In the genomic region with DNA sequence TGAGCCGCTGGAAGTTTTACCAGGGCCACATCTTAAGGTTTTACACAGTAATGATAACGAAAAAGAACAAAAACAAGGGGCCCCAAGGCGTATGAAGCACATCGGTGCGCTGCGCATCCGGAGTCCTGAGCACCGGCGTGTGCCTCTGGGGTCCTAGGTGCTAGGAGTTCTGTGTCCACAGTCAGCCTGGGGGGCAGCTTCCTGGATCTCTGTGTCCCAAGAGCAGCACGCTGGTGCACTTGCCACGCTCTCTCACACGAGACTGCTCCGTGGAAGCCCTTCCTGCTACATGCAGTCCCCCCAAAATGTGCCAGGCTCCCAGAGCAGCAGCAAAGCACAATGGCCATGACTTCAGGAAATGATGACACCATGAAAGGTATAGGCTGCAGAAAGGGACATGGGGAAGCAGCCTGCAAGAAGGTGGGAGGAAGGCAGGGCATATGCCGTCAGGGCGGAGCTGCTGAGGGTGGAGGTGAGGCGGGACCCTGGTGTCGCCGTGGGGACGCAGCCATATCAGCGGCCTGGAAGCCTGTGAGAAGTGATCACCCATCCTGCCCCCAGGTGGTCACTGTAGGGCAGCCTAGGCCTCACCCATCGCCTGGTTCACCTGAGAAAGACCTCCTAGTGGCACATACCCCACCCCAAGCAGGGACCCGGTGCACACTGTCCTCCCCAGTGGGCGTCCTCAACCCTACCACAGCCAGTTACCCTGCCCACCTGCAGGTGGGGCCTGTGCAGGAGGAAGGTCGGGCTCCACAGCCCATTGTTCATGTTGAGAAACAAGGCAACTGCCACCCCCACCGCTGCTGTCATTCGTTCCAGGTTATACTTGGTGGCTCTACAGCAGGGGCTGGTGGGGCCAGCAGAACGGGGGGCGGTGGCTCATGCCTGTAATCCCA, we compare ENCODE assay signal across 20 cellular contexts. TPM values are rescaled to one million over a fixed set of nuclear protein-coding genes. Genes with fewer than 3 reads are reported as not detected.
DNase-seq lines count a peak whose midpoint lies in the region; ATAC-seq and TF ChIP-seq lines count a peak whose summit lies in the region.
"Had no signal": no experiment of that assay in that cellular context is flagged by ENCODE, and none has a peak within 500 bp of the region (broad histone marks: within the 10 kb centered on the region; RNA-seq: fewer than 3 reads in every experiment).

No MANE protein-coding gene starts in this region.

- H3K4me3 Mint-ChIP-seq in CD4-positive, alpha-beta T cell: no peak overlapping the region
- H3K4me3 Mint-ChIP-seq in central memory CD8-positive, alpha-beta T cell: no peak overlapping the region
- H3K4me3 Mint-ChIP-seq in neural progenitor cell: no peak overlapping the region
- no peak overlapping the region for H3K4me3 Mint-ChIP-seq in activated T-cell treated with anti-CD3 and anti-CD28 coated beads, Interleukin-2, amount 50 U/mL, for 72 hours
- H3K4me3 Mint-ChIP-seq: activated CD8-positive, alpha-beta memory T cell treated with anti-CD3 and anti-CD28 coated beads, Interleukin-2, amount 10 ng/mL, durations not matched to agents 7 days and 5 days; activated naive CD4-positive, alpha-beta T cell treated with anti-CD3 and anti-CD28 coated beads, Interleukin-2, amount 50 U/mL, for 24 hours had no signal

- POLR2A ChIA-PET in CD4-positive, alpha-beta T cell (lab: Charles Lee): no interaction called here

- H3K9me3 Mint-ChIP-seq in CD4-positive, alpha-beta T cell: no peaks in the 10 kb centered on the region
- H3K9me3 Mint-ChIP-seq in central memory CD8-positive, alpha-beta T cell: peaks cover 5% of the 10 kb centered on the region
- H3K9me3 Mint-ChIP-seq in neural progenitor cell: peaks cover 9% of the 10 kb centered on the region
- H3K9me3 Mint-ChIP-seq in activated T-cell treated with anti-CD3 and anti-CD28 coated beads, Interleukin-2, amount 50 U/mL, for 72 hours: peaks cover 7 to 11% of the 10 kb centered on the region in 2 donors
- H3K9me3 Mint-ChIP-seq: activated naive CD4-positive, alpha-beta T cell treated with anti-CD3 and anti-CD28 coated beads, Interleukin-2, amount 50 U/mL, for 24 hours had no signal

- peaks cover 35% of the 10 kb centered on the region for H3K36me3 ChIP-seq in H7 (replicated peaks; ENCODE audit: control insufficient read depth, insufficient read depth, low read length)
- no peaks in the 10 kb centered on the region for H3K36me3 ChIP-seq in neural progenitor cell
- H3K36me3 ChIP-seq: ovary had no signal

- H3K27ac Mint-ChIP-seq in CD4-positive, alpha-beta T cell: no peak overlapping the region
- H3K27ac Mint-ChIP-seq in central memory CD8-positive, alpha-beta T cell (ENCODE audit: low read depth): peak overlapping the region; percentile 86
- H3K27ac Mint-ChIP-seq in neural progenitor cell: peak overlapping the region; percentile 33
- no peak overlapping the region for H3K27ac Mint-ChIP-seq in activated T-cell treated with anti-CD3 and anti-CD28 coated beads, Interleukin-2, amount 50 U/mL, for 72 hours
- H3K27ac Mint-ChIP-seq: activated CD8-positive, alpha-beta memory T cell treated with anti-CD3 and anti-CD28 coated beads, Interleukin-2, amount 10 ng/mL, durations not matched to agents 7 days and 5 days; activated naive CD4-positive, alpha-beta T cell treated with anti-CD3 and anti-CD28 coated beads, Interleukin-2, amount 50 U/mL, for 24 hours had no signal

- peak; percentile 11 for TF ChIP-seq CTCF in CD4-positive, alpha-beta T cell (IDR thresholded peaks at IDR 0.05)
- TF ChIP-seq CTCF in neural progenitor cell (IDR thresholded peaks at IDR 0.05): no peak

- H3K36me3 Mint-ChIP-seq in CD4-positive, alpha-beta T cell (ENCODE audit: low read depth): peaks cover 36% of the 10 kb centered on the region
- peaks cover 51% of the 10 kb centered on the region for H3K36me3 Mint-ChIP-seq in central memory CD8-positive, alpha-beta T cell (ENCODE audit: insufficient read depth)
- peaks cover 30% of the 10 kb centered on the region for H3K36me3 Mint-ChIP-seq in neural progenitor cell
- H3K36me3 Mint-ChIP-seq in activated T-cell treated with anti-CD3 and anti-CD28 coated beads, Interleukin-2, amount 50 U/mL, for 72 hours (ENCODE audit: insufficient read depth in 2 of 2): peaks cover 14 to 18% of the 10 kb centered on the region in 2 donors

- H3K4me2 ChIP-seq in neural progenitor cell: no peak overlapping the region

- H3K4me3 ChIP-seq in H7 (ENCODE audit: insufficient read depth, low read depth, low read length): no peak overlapping the region
- no peak overlapping the region for H3K4me3 ChIP-seq in neural progenitor cell
- H3K4me3 ChIP-seq: ovary, tibial nerve had no signal

- peak in 1 of 10 experiments; percentile 26 for DNase-seq in CD4-positive, alpha-beta T cell
- DNase-seq in H7 (peak; percentile 52), neural progenitor cell (ENCODE audit: low spot score) (no peak), NCI-H1930 (lab: John Stamatoyannopoulos, UW) (no peak), OCI-M1 (lab: John Stamatoyannopoulos, UW) (no peak)
- DNase-seq in central memory CD8-positive, alpha-beta T cell (ENCODE audit: low spot score in 2 of 2): no peak
- DNase-seq in activated T-cell treated with anti-CD3 and anti-CD28 coated beads, Interleukin-2, amount 50 U/mL, for 72 hours: no peak
- DNase-seq: activated CD4-positive, CD25-positive, alpha-beta regulatory T cell; activated CD8-positive, alpha-beta memory T cell treated with anti-CD3 and anti-CD28 coated beads, Interleukin-2, amount 10 ng/mL, durations not matched to agents 7 days and 5 days; DMS153; effector CD4-positive, alpha-beta T cell; Kasumi-1; NCI-H2227 treated with DMSO at 0.1 percent for 48 hours; T-helper 1 cell had no signal

- ATAC-seq in CD4-positive, alpha-beta T cell (ENCODE audit: poor library complexity): no peak
- ATAC-seq in central memory CD8-positive, alpha-beta T cell (replicated peaks; ENCODE audit: extremely low read depth, poor library complexity, severe bottlenecking): no peak
- ATAC-seq in activated T-cell treated with anti-CD3 and anti-CD28 coated beads, Interleukin-2, amount 50 U/mL, for 72 hours (replicated peaks in 1 of 2): no peak
- ATAC-seq: activated CD8-positive, alpha-beta memory T cell treated with anti-CD3 and anti-CD28 coated beads, Interleukin-2, amount 10 ng/mL, durations not matched to agents 7 days and 5 days had no signal

- H3K27me3 Mint-ChIP-seq in CD4-positive, alpha-beta T cell: no peaks in the 10 kb centered on the region
- H3K27me3 Mint-ChIP-seq in central memory CD8-positive, alpha-beta T cell: no peaks in the 10 kb centered on the region
- H3K27me3 Mint-ChIP-seq in neural progenitor cell (ENCODE audit: insufficient read depth, low read depth): peaks cover 15% of the 10 kb centered on the region
- H3K27me3 Mint-ChIP-seq in activated T-cell treated with anti-CD3 and anti-CD28 coated beads, Interleukin-2, amount 50 U/mL, for 72 hours (ENCODE audit: low read depth): no peaks in the 10 kb centered on the region
- H3K27me3 Mint-ChIP-seq: activated CD8-positive, alpha-beta memory T cell treated with anti-CD3 and anti-CD28 coated beads, Interleukin-2, amount 10 ng/mL, durations not matched to agents 7 days and 5 days; activated naive CD4-positive, alpha-beta T cell treated with anti-CD3 and anti-CD28 coated beads, Interleukin-2, amount 50 U/mL, for 24 hours had no signal

- no peaks in the 10 kb centered on the region for H3K27me3 ChIP-seq in CD4-positive, alpha-beta T cell (ENCODE audit: control insufficient read depth, insufficient read depth, low read length)
- H3K27me3 ChIP-seq in H7 (ENCODE audit: control insufficient read depth, insufficient read depth, low read length) (no peaks in the 10 kb centered on the region), neural progenitor cell (no peaks in the 10 kb centered on the region)
- H3K27me3 ChIP-seq: ovary, tibial nerve had no signal

- H3K79me2 ChIP-seq in neural progenitor cell (ENCODE audit: low read depth): no peaks in the 10 kb centered on the region

- intact Hi-C loops in CD4-positive, alpha-beta T cell (cut with DNase I, micrococcal nuclease): loop anchor here (1.0 to 5.0 kb wide), 2 partner anchors 87 to 301 kb away; no protein-coding TSS in a partner anchor

- no peaks in the 10 kb centered on the region for H3K4me1 ChIP-seq in neural progenitor cell
- H3K4me1 ChIP-seq: tibial nerve had no signal

- H3K27ac ChIP-seq in CD4-positive, alpha-beta T cell (ENCODE audit: low read depth, low read length): no peak overlapping the region
- no peak overlapping the region for H3K27ac ChIP-seq in neural progenitor cell
- H3K27ac ChIP-seq: ovary, tibial nerve had no signal

- H3K4me1 Mint-ChIP-seq in CD4-positive, alpha-beta T cell (ENCODE audit: low read depth): no peaks in the 10 kb centered on the region
- peaks cover 31% of the 10 kb centered on the region for H3K4me1 Mint-ChIP-seq in central memory CD8-positive, alpha-beta T cell
- H3K4me1 Mint-ChIP-seq in neural progenitor cell: peaks cover 16% of the 10 kb centered on the region
- no peaks in the 10 kb centered on the region for H3K4me1 Mint-ChIP-seq in activated T-cell treated with anti-CD3 and anti-CD28 coated beads, Interleukin-2, amount 50 U/mL, for 72 hours (ENCODE audit: low read depth)
- H3K4me1 Mint-ChIP-seq: activated CD8-positive, alpha-beta memory T cell treated with anti-CD3 and anti-CD28 coated beads, Interleukin-2, amount 10 ng/mL, durations not matched to agents 7 days and 5 days; activated naive CD4-positive, alpha-beta T cell treated with anti-CD3 and anti-CD28 coated beads, Interleukin-2, amount 50 U/mL, for 24 hours had no signal

- no peaks in the 10 kb centered on the region for H4K20me1 ChIP-seq in neural progenitor cell (ENCODE audit: low read depth)

- CTCF ChIA-PET in CD4-positive, alpha-beta T cell (lab: Charles Lee): no interaction called here

- H2AFZ ChIP-seq in neural progenitor cell (replicated peaks): no peak overlapping the region

- H3K9me3 ChIP-seq in CD4-positive, alpha-beta T cell (ENCODE audit: control insufficient read depth, low read length): no peaks in the 10 kb centered on the region
- H3K9me3 ChIP-seq in neural progenitor cell (ENCODE audit: low read depth): no peaks in the 10 kb centered on the region
- H3K9me3 ChIP-seq: ovary, tibial nerve had no signal

- no peak overlapping the region for H3K9ac ChIP-seq in neural progenitor cell

- peaks cover 19% of the 10 kb centered on the region for H3F3A ChIP-seq in neural progenitor cell (ENCODE audit: low read depth)

RNA-seq across cellular contexts. Expression of gene SLC6A3, which starts 23.6 kb away (rescaled TPM):
- under 1 TPM in 1 of 2 experiments, not detected in 1; 0.08 TPM for total RNA-seq in CD4-positive, alpha-beta T cell
- total RNA-seq in H7 (2014; rRNA removed; shearing (Covaris generic)): 0.07 TPM in 2 replicates
- 0.19 and 0.32 TPM in 2 replicates for total RNA-seq in neural progenitor cell (ENCODE audit: low replicate concordance)
- not detected for total RNA-seq in activated T-cell treated with anti-CD3 and anti-CD28 coated beads, Interleukin-2, amount 50 U/mL, for 72 hours
- total RNA-seq: bronchial epithelial cell, fibroblast of lung, kidney epithelial cell had no signal

RNA-seq across cellular contexts. Expression of gene LPCAT1, which starts 54.9 kb away (rescaled TPM):
- 10 to 100 TPM; 20.4 to 21.2 TPM for total RNA-seq in CD4-positive, alpha-beta T cell
- 70.2 and 77.5 TPM in 2 replicates for total RNA-seq in H7 (2014; rRNA removed; shearing (Covaris generic))
- total RNA-seq in neural progenitor cell (ENCODE audit: low replicate concordance): 76.5 and 108 TPM in 2 replicates
- 10 to 100 TPM; 31.3 to 37.7 TPM for total RNA-seq in activated T-cell treated with anti-CD3 and anti-CD28 coated beads, Interleukin-2, amount 50 U/mL, for 72 hours

Comparison
In these comparisons a context has a peak if more than half of its experiments do, and no peak if none do; other contexts are left out.
1. H3K27ac Mint-ChIP-seq: peak in central memory CD8-positive, alpha-beta T cell (single experiment) and neural progenitor cell (single experiment); none in CD4-positive, alpha-beta T cell (single experiment) and activated T-cell treated with anti-CD3 and anti-CD28 coated beads, Interleukin-2, amount 50 U/mL, for 72 hours (single experiment).